ENCODE assay signal across 8 cellular contexts in genomic region chr17:36600936-36601302, GRCh38. TPM values are rescaled to one million over a fixed set of nuclear protein-coding genes. Genes with fewer than 3 reads are reported as not detected.
A peak's percentile ranks its signal among the peaks of the same experiment; 100 is the strongest.
DNase-seq lines count a peak whose midpoint lies in the region; ATAC-seq and TF ChIP-seq lines count a peak whose summit lies in the region.

No MANE protein-coding gene starts in this region.

- H3K27me3 ChIP-seq in HUES64 (ENCODE audit: insufficient read depth, low read length) (no peaks in the 10 kb centered on the region; the same call in 1 of the 2 replicates), body of pancreas (no peaks in the 10 kb centered on the region), liver (ENCODE audit: control insufficient read depth in 4 of 4, insufficient read depth in 4 of 4, low read length in 3 of 4) (no peaks in the 10 kb centered on the region), thyroid gland (no peaks in the 10 kb centered on the region)

- no peak for TF ChIP-seq RAD21 in liver (IDR thresholded peaks at IDR 0.05)

- TF ChIP-seq CTCF in body of pancreas (IDR thresholded peaks at IDR 0.05) (no peak), liver (IDR thresholded peaks at IDR 0.05; ENCODE audit: low read depth, low read length, missing input control) (no peak), thyroid gland (IDR thresholded peaks at IDR 0.05) (no peak)

- TF ChIP-seq POLR2A in body of pancreas (IDR thresholded peaks at IDR 0.05) (no peak), thyroid gland (IDR thresholded peaks at IDR 0.05) (no peak)

- H3K4me3 ChIP-seq in HUES64 (ENCODE audit: low read length), result peak overlapping the region; percentile 70
- H3K4me3 ChIP-seq in body of pancreas, result no peak overlapping the region
- H3K4me3 ChIP-seq in liver (ENCODE audit: low read depth in 1 of 3, low read length in 3 of 3), result peak overlapping the region; percentile 80 to 100 (median 82)
- peak overlapping the region; percentile 57 to 96 (median 69) for H3K4me3 ChIP-seq in thyroid gland (replicated peaks in 1 of 3)

- H3K36me3 ChIP-seq in HUES64 (ENCODE audit: insufficient read depth, low read length) (peaks cover 33% of the 10 kb centered on the region), body of pancreas (replicated peaks in 1 of 2; ENCODE audit: insufficient read depth in 1 of 2, low read depth in 2 of 2) (no peaks in the 10 kb centered on the region), liver (ENCODE audit: control insufficient read depth in 4 of 4, insufficient read depth in 3 of 4, low read depth in 1 of 4, low read length in 3 of 4) (no peaks in the 10 kb centered on the region), thyroid gland (no peaks in the 10 kb centered on the region)

- 14% methylated on average over 10 of the region's 10 CpGs for WGBS in HUES64
- 11 to 16% methylated on average over 10 of the region's 10 CpGs for WGBS in body of pancreas, 2 donors
- WGBS in liver, result 34% methylated on average over 10 of the region's 10 CpGs
- 8 to 10% methylated on average over 10 of the region's 10 CpGs for WGBS in thyroid gland, 2 donors

- H3K9ac ChIP-seq in HUES64 (ENCODE audit: low read depth, low read length) (peak overlapping the region; percentile 59), liver (ENCODE audit: low read depth in 1 of 2, low read length in 2 of 2) (peak overlapping the region; percentile 76 to 83)

- intact Hi-C loops in body of pancreas (cut with DNase I), result no loop called here
- intact Hi-C loops in thyroid gland (cut with DNase I), result no loop called here

- H3K9me3 ChIP-seq in HUES64 (ENCODE audit: insufficient read depth, low read depth, low read length), result no peaks in the 10 kb centered on the region
- H3K9me3 ChIP-seq in body of pancreas, result no peaks in the 10 kb centered on the region
- no peaks in the 10 kb centered on the region for H3K9me3 ChIP-seq in liver (ENCODE audit: control insufficient read depth in 4 of 4, low read length in 3 of 4)
- no peaks in the 10 kb centered on the region for H3K9me3 ChIP-seq in thyroid gland

- ATAC-seq in GM18498 (IDR thresholded peaks at IDR 0.05; ENCODE audit: unreplicated experiment) (peak; percentile 20), body of pancreas (peak; percentile 10), HG02885 (IDR thresholded peaks at IDR 0.05; ENCODE audit: poor library complexity, unreplicated experiment) (no peak)

- H3K27ac ChIP-seq in HUES64 (ENCODE audit: low read depth, low read length) (peak overlapping the region; percentile 78), body of pancreas (peak overlapping the region; percentile 74 to 89 (median 80)), liver (ENCODE audit: low read depth in 1 of 2, low read length in 2 of 2) (peak overlapping the region; percentile 77 to 98), thyroid gland (peak overlapping the region; percentile 57 to 82 (median 76))

- peaks cover 17% of the 10 kb centered on the region for H3K4me1 ChIP-seq in HUES64 (ENCODE audit: insufficient read depth, low read length)
- H3K4me1 ChIP-seq in body of pancreas, result peaks cover 29% of the 10 kb centered on the region
- peaks cover 5 to 21% (median 15%) of the 10 kb centered on the region in 4 donors for H3K4me1 ChIP-seq in liver (ENCODE audit: control insufficient read depth in 4 of 4, insufficient read depth in 4 of 4, low read length in 3 of 4)
- H3K4me1 ChIP-seq in thyroid gland, result peaks cover 18% of the 10 kb centered on the region in 2 donors

- DNase-seq in body of pancreas (no peak), thyroid gland (no peak), AG08395 (ENCODE audit: low spot score) (no peak), DMS114 treated with DMSO at 0.1 percent for 48 hours (lab: John Stamatoyannopoulos, UW; ENCODE audit: unreplicated experiment) (no peak)

TF ChIP-seq in liver, 16 proteins besides CTCF, POLR2A, EP300 and RAD21:
- no peak for TF ChIP-seq RXRA (IDR thresholded peaks at IDR 0.05)
- peak in 1 of 2 donors; percentile 33 for TF ChIP-seq EGR1 (IDR thresholded peaks at IDR 0.05; ENCODE audit: low read depth in 2 of 2)
TF ChIP-seq in liver: peak in this region for 1.

RNA-seq across cellular contexts. Expression of gene MRM1, which starts 0.5 kb away (rescaled TPM):
- 5.0 TPM for polyA plus RNA-seq in HUES64 (2013, experiment 1 of 2)
- 4.5 TPM for polyA plus RNA-seq in HUES64 (2013, experiment 2 of 2)
- total RNA-seq in body of pancreas, result 1 to 10 TPM; 7.3 to 7.9 TPM
- total RNA-seq in liver, result 1 to 10 TPM; 4.7 to 5.9 TPM
- 1 to 10 TPM; 3.2 to 5.7 TPM for polyA plus RNA-seq in liver
- total RNA-seq in thyroid gland, result 1 to 10 TPM; 5.8 to 9.8 (median 7.4) TPM

RNA-seq across cellular contexts. Expression of gene DHRS11, which starts 9.2 kb away (rescaled TPM):
- 17.2 TPM for polyA plus RNA-seq in HUES64 (2013, experiment 1 of 2)
- 19.1 TPM for polyA plus RNA-seq in HUES64 (2013, experiment 2 of 2)
- total RNA-seq in body of pancreas (10 to 100 TPM in 1 of 2 donors, 1 to 10 TPM in 1; 7.0 to 16.5 TPM), liver (1 to 10 TPM; 5.8 to 8.0 TPM), thyroid gland (10 to 100 TPM; 12.3 to 28.4 (median 21.4) TPM)
- 1 to 10 TPM; 4.2 to 7.2 TPM for polyA plus RNA-seq in liver

RNA-seq across cellular contexts. Expression of gene GGNBP2, which starts 56.2 kb away (rescaled TPM):
- polyA plus RNA-seq in HUES64 (2013, experiment 1 of 2), result 37.2 TPM
- 40.0 TPM for polyA plus RNA-seq in HUES64 (2013, experiment 2 of 2)
- total RNA-seq in body of pancreas (10 to 100 TPM; 36.3 to 43.8 TPM), liver (10 to 100 TPM; 43.6 to 48.6 TPM), thyroid gland (10 to 100 TPM; 47.3 to 74.1 (median 58.0) TPM)
- 10 to 100 TPM; 19.6 to 25.1 TPM for polyA plus RNA-seq in liver

Comparison
In these comparisons a context has a peak if more than half of its experiments do, and no peak if none do; other contexts are left out.
1. H3K4me3 ChIP-seq: peak in HUES64 (single experiment), liver (3 of 3) and thyroid gland (3 of 3); none in body of pancreas (0 of 2).
2. Peak in every context shown above with its lines, with median percentiles within 50 percentile points of each other: H3K27ac ChIP-seq.